1 cellular context compared by ENCODE assay signal in genomic region chr1:28139033-28139712, GRCh38.
A peak's percentile ranks its signal among the peaks of the same experiment; 100 is the strongest.
TF ChIP-seq lines count a peak whose summit lies in the region.

No MANE protein-coding gene starts in this region.

TF ChIP-seq in IMR-90, 13 proteins besides CTCF, POLR2A, EP300 and RAD21 (continued from another document):
- TF ChIP-seq RCOR1 (IDR thresholded peaks at IDR 0.05; ENCODE audit: insufficient replicate concordance, low read length), result no peak
- peak; percentile 73; the same call in 1 of the 2 replicates for TF ChIP-seq NFE2L2 (IDR thresholded peaks at IDR 0.05; ENCODE audit: low read depth, low read length)
- no peak for TF ChIP-seq RFX5 (IDR thresholded peaks at IDR 0.05; ENCODE audit: low read depth, low read length)
- TF ChIP-seq FOS (IDR thresholded peaks at IDR 0.05; ENCODE audit: low read depth, low read length), result peak; percentile 66
TF ChIP-seq in IMR-90: peak in this region for 4.
